Comparison of ENCODE assay signal across 17 cellular contexts in the genomic region with DNA sequence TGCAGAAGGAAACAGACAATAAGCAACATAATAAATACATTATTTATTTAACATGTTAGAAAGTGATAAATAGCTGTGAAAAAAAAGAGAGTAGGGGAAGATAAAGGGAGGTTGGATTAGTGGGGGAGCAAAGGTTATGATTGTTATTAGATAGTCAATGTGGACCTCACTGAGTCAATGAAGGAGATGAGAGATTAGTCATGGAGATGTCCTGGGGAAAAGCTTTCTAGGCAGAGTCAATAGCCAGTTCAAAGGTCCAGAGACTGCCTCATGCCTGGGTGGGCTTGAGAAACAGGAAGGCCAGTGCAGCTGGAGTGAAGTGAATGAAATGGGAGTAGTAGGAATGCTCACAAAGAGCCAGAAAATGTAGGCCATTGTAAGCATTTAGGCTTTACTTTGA.
DNase-seq lines count a peak whose midpoint lies in the region; ATAC-seq and TF ChIP-seq lines count a peak whose summit lies in the region.
"Had no signal": no experiment of that assay in that cellular context is flagged by ENCODE, and none has a peak within 500 bp of the region (broad histone marks: within the 10 kb centered on the region; RNA-seq: fewer than 3 reads in every experiment).

No MANE protein-coding gene starts in this region.

- DNase-seq in HT-29 (ENCODE audit: low spot score) (peak; percentile 19), PC-3 (peak; percentile 6), fibroblast of the aortic adventitia (ENCODE audit: low read depth) (peak; percentile 25), renal cortical epithelial cell (ENCODE audit: low read depth) (peak; percentile 58)
- DNase-seq in activated T-cell treated with anti-CD3 and anti-CD28 coated beads, Interleukin-2, amount 50 U/mL, for 48 hours: no peak
- DNase-seq in CD4-positive, alpha-beta memory T cell: no peak
- DNase-seq: activated naive CD4-positive, alpha-beta T cell treated with anti-CD3 and anti-CD28 coated beads, Interleukin-2, amount 10 ng/mL, durations not matched to agents 7 days and 5 days; aorta; effector memory CD4-positive, alpha-beta T cell; head of caudate nucleus; MM.1S; NCI-H2029; NCI-H446; right lobe of liver; stimulated activated naive CD8-positive, alpha-beta T cell treated with anti-CD3 and anti-CD28 coated beads, Interleukin-15, Interleukin-2, amounts not matched to agents 100 U/mL and 50 U/mL, for 24 hours had no signal

- no peaks in the 10 kb centered on the region for H3K9me2 ChIP-seq in PC-3 (replicated peaks; ENCODE audit: low read length)

- H3F3A ChIP-seq in PC-3 (ENCODE audit: low read length, unreplicated experiment): no peaks in the 10 kb centered on the region

- POLR2A ChIA-PET in PC-3 (lab: Charles Lee; ENCODE audit: unreplicated experiment): no interaction called here
- POLR2A ChIA-PET in CD4-positive, alpha-beta memory T cell (lab: Charles Lee; ENCODE audit: partially characterized antibody): no interaction called here

- peak overlapping the region in 1 of 8 donors; percentile 26 for H3K4me3 Mint-ChIP-seq in CD4-positive, alpha-beta memory T cell
- H3K4me3 Mint-ChIP-seq: activated naive CD4-positive, alpha-beta T cell treated with anti-CD3 and anti-CD28 coated beads, Interleukin-2, amount 10 ng/mL, durations not matched to agents 7 days and 5 days had no signal

- TF ChIP-seq CTCF in PC-3 (conservative IDR thresholded peaks at IDR 0.05; ENCODE audit: low read depth, low read length) (no peak), fibroblast of the aortic adventitia (IDR thresholded peaks at IDR 0.05; ENCODE audit: insufficient read depth, low read length) (no peak)

- no peak overlapping the region for H3K27ac ChIP-seq in PC-3 (ENCODE audit: low read length)
- no peak overlapping the region for H3K27ac ChIP-seq in CD4-positive, alpha-beta memory T cell (ENCODE audit: low read depth, low read length)
- H3K27ac ChIP-seq: right lobe of liver, tibial nerve had no signal

- CTCF ChIA-PET in PC-3 (lab: Charles Lee): no interaction called here
- CTCF ChIA-PET in CD4-positive, alpha-beta memory T cell (lab: Charles Lee; ENCODE audit: partially characterized antibody): interaction anchor here (3.0 kb wide), 1 partner anchor 171 kb away, joined by 9 read pairs; no protein-coding TSS in a partner anchor

- no peak overlapping the region for H3K4me2 ChIP-seq in PC-3 (ENCODE audit: low read length)

- no peaks in the 10 kb centered on the region for H3K27me3 Mint-ChIP-seq in CD4-positive, alpha-beta memory T cell
- H3K27me3 Mint-ChIP-seq: activated naive CD4-positive, alpha-beta T cell treated with anti-CD3 and anti-CD28 coated beads, Interleukin-2, amount 10 ng/mL, durations not matched to agents 7 days and 5 days had no signal

- peak overlapping the region in 1 of 7 donors; percentile 65 for H3K27ac Mint-ChIP-seq in CD4-positive, alpha-beta memory T cell
- H3K27ac Mint-ChIP-seq: activated naive CD4-positive, alpha-beta T cell treated with anti-CD3 and anti-CD28 coated beads, Interleukin-2, amount 10 ng/mL, durations not matched to agents 7 days and 5 days had no signal

- no peak overlapping the region for H3K4me3 ChIP-seq in PC-3 (ENCODE audit: low read length)
- H3K4me3 ChIP-seq in fibroblast of the aortic adventitia (ENCODE audit: low read depth, low read length): no peak overlapping the region
- no peak overlapping the region for H3K4me3 ChIP-seq in CD4-positive, alpha-beta memory T cell (ENCODE audit: low read length in 2 of 2)
- H3K4me3 ChIP-seq: right lobe of liver, tibial nerve had no signal

- H3K4me1 Mint-ChIP-seq in CD4-positive, alpha-beta memory T cell: peaks cover 4 to 6% (median 5%) of the 10 kb centered on the region in 4 donors

- H3K27me3 ChIP-seq in PC-3 (ENCODE audit: low read length): no peaks in the 10 kb centered on the region
- H3K27me3 ChIP-seq in CD4-positive, alpha-beta memory T cell (ENCODE audit: insufficient read depth, low read length): no peaks in the 10 kb centered on the region
- H3K27me3 ChIP-seq: right lobe of liver, tibial nerve had no signal

- H3K36me3 Mint-ChIP-seq in CD4-positive, alpha-beta memory T cell: peaks cover 8 to 29% of the 10 kb centered on the region in 2 donors

- H4K20me1 ChIP-seq in PC-3 (ENCODE audit: low read length): no peaks in the 10 kb centered on the region

- no peaks in the 10 kb centered on the region for H3K9me3 ChIP-seq in PC-3 (ENCODE audit: low read length)
- no peaks in the 10 kb centered on the region for H3K9me3 ChIP-seq in CD4-positive, alpha-beta memory T cell (ENCODE audit: control insufficient read depth in 1 of 2, low read length in 2 of 2)
- H3K9me3 ChIP-seq: right lobe of liver, tibial nerve had no signal

- no peaks in the 10 kb centered on the region for H3K36me3 ChIP-seq in PC-3 (ENCODE audit: low read depth, low read length)
- no peaks in the 10 kb centered on the region for H3K36me3 ChIP-seq in CD4-positive, alpha-beta memory T cell (ENCODE audit: insufficient read depth, low read length)
- H3K36me3 ChIP-seq: right lobe of liver, tibial nerve had no signal

- peaks cover 11% of the 10 kb centered on the region for H3K4me1 ChIP-seq in PC-3 (ENCODE audit: insufficient read depth, low read length)
- H3K4me1 ChIP-seq in CD4-positive, alpha-beta memory T cell (ENCODE audit: insufficient read depth, low read length): no peaks in the 10 kb centered on the region
- H3K4me1 ChIP-seq: right lobe of liver, tibial nerve had no signal

- intact Hi-C loops in PC-3 (cut with micrococcal nuclease): no loop called here
- intact Hi-C loops in CD4-positive, alpha-beta memory T cell (cut with micrococcal nuclease): no loop called here

- H3K9me3 Mint-ChIP-seq in CD4-positive, alpha-beta memory T cell: no peaks in the 10 kb centered on the region
- H3K9me3 Mint-ChIP-seq: activated naive CD4-positive, alpha-beta T cell treated with anti-CD3 and anti-CD28 coated beads, Interleukin-2, amount 10 ng/mL, durations not matched to agents 7 days and 5 days had no signal

- H3K9ac ChIP-seq in PC-3 (ENCODE audit: low read length): no peak overlapping the region

- H3K79me2 ChIP-seq in PC-3 (ENCODE audit: low read length): no peaks in the 10 kb centered on the region

- no TSS peak for BruUV-seq in PC-3 (replicated peaks; lab: Mats Ljungman, UMichigan)

- H2AFZ ChIP-seq in PC-3 (ENCODE audit: low read length): no peak overlapping the region

- ATAC-seq in PC-3 (no peak), GM21529 (IDR thresholded peaks at IDR 0.05; ENCODE audit: unreplicated experiment) (no peak)
- ATAC-seq: stimulated activated naive CD8-positive, alpha-beta T cell treated with anti-CD3 and anti-CD28 coated beads, Interleukin-15, Interleukin-2, amounts not matched to agents 100 U/mL and 50 U/mL, for 24 hours had no signal

Comparison
In these comparisons a context has a peak if more than half of its experiments do, and no peak if none do; other contexts are left out.
1. DNase-seq: peak in HT-29 (single experiment), PC-3 (single experiment), fibroblast of the aortic adventitia (single experiment) and renal cortical epithelial cell (single experiment); none in activated T-cell treated with anti-CD3 and anti-CD28 coated beads, Interleukin-2, amount 50 U/mL, for 48 hours (0 of 2) and CD4-positive, alpha-beta memory T cell (0 of 5).